ENCODE assay signal across 19 cellular contexts in the genomic region with DNA sequence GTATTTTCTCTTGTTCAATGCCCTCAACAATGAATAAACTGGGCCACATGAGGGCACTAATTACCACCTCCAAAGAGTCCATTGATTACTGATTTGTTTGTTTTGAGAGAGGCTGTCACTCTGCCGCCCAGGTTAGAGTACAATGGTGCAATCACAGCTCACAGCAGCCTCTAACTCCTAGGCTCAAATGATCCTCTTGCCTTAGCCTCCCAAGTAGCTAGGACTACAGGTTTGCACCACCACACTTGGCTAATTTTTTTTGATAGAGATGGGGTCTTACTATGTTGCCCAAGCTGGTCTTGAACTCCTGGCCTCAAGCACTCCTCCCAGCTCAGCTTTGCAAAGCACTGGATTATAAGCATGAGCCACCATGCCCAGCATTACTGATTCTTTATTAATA. TPM values are rescaled to one million over a fixed set of nuclear protein-coding genes. Genes with fewer than 3 reads are reported as not detected.
A peak's percentile ranks its signal among the peaks of the same experiment; 100 is the strongest.
DNase-seq lines count a peak whose midpoint lies in the region; ATAC-seq, FAIRE-seq and TF ChIP-seq lines count a peak whose summit lies in the region.
"Had no signal": no experiment of that assay in that cellular context is flagged by ENCODE, and none has a peak within 500 bp of the region (broad histone marks: within the 10 kb centered on the region; RNA-seq: fewer than 3 reads in every experiment).

No MANE protein-coding gene starts in this region.

- H3K4me3 Mint-ChIP-seq in neural crest cell = no peak overlapping the region
- no peak overlapping the region for H3K4me3 Mint-ChIP-seq in neural progenitor cell
- H3K4me3 Mint-ChIP-seq: B cell; CD4-positive, alpha-beta memory T cell had no signal

- TF ChIP-seq POLR2A in HCT116 (IDR thresholded peaks at IDR 0.05; ENCODE audit: borderline replicate concordance, extremely low read depth, insufficient read depth, insufficient read length) (no peak), breast epithelium (IDR thresholded peaks at IDR 0.05) (no peak)

- H3K9me3 ChIP-seq in HCT116 (ENCODE audit: control insufficient read depth in 1 of 2, insufficient read depth in 1 of 2, low read depth in 1 of 2, low read length in 2 of 2) (no peaks in the 10 kb centered on the region), PC-3 (ENCODE audit: low read length) (no peaks in the 10 kb centered on the region), pancreas (no peaks in the 10 kb centered on the region), breast epithelium (no peaks in the 10 kb centered on the region), neural progenitor cell (ENCODE audit: low read depth) (no peaks in the 10 kb centered on the region)

- no peaks in the 10 kb centered on the region for H3K27me3 ChIP-seq in HCT116 (ENCODE audit: insufficient read depth, low read length)
- H3K27me3 ChIP-seq in PC-3 (ENCODE audit: low read length) = no peaks in the 10 kb centered on the region
- no peaks in the 10 kb centered on the region for H3K27me3 ChIP-seq in pancreas
- H3K27me3 ChIP-seq in breast epithelium = no peaks in the 10 kb centered on the region
- no peaks in the 10 kb centered on the region for H3K27me3 ChIP-seq in neural progenitor cell

- H3K27ac Mint-ChIP-seq in neural crest cell (ENCODE audit: unreplicated experiment) (peak overlapping the region; percentile 57), neural progenitor cell (no peak overlapping the region)
- H3K27ac Mint-ChIP-seq: B cell had no signal

- H3K27me3 Mint-ChIP-seq in neural crest cell (ENCODE audit: low read depth) (no peaks in the 10 kb centered on the region), neural progenitor cell (ENCODE audit: insufficient read depth, low read depth) (no peaks in the 10 kb centered on the region)
- H3K27me3 Mint-ChIP-seq: B cell; CD4-positive, alpha-beta memory T cell had no signal

- H3K4me1 ChIP-seq in HCT116 (ENCODE audit: control insufficient read depth in 1 of 2, insufficient read depth in 2 of 2, low read length in 2 of 2) (no peaks in the 10 kb centered on the region), PC-3 (ENCODE audit: insufficient read depth, low read length) (peaks cover 9% of the 10 kb centered on the region; the same call in 1 of the 2 replicates), pancreas (peaks cover 0 to 4% (median 0%) of the 10 kb centered on the region in 3 donors), breast epithelium (no peaks in the 10 kb centered on the region), neural progenitor cell (no peaks in the 10 kb centered on the region)

- intact Hi-C loops in HCT116 (cut with micrococcal nuclease) = no loop called here
- intact Hi-C loops in PC-3 (cut with micrococcal nuclease) = no loop called here
- intact Hi-C loops in pancreas (cut with DNase I) = no loop called here
- intact Hi-C loops in breast epithelium (cut with DNase I; ENCODE audit: low total_unique reads) = no loop called here

- H3K36me3 ChIP-seq in HCT116 (ENCODE audit: control insufficient read depth in 1 of 2, insufficient read depth in 2 of 2, low read length in 2 of 2) = peaks cover 0 to 2% of the 10 kb centered on the region in 2 experiments; a peak in 1 of 4 replicates
- H3K36me3 ChIP-seq in PC-3 (ENCODE audit: low read depth, low read length) = no peaks in the 10 kb centered on the region; the same call in 1 of the 2 replicates
- peaks cover 0 to 6% (median 0%) of the 10 kb centered on the region in 3 donors for H3K36me3 ChIP-seq in pancreas
- peaks cover 5% of the 10 kb centered on the region for H3K36me3 ChIP-seq in breast epithelium
- no peaks in the 10 kb centered on the region for H3K36me3 ChIP-seq in neural progenitor cell

- H3K4me2 ChIP-seq in HCT116 (ENCODE audit: low read length) (no peak overlapping the region), PC-3 (ENCODE audit: low read length) (no peak overlapping the region), neural progenitor cell (no peak overlapping the region)

- WGBS in pancreas, 2 donors = 79 to 85% methylated on average over 1 of the region's 1 CpG

- no peak for FAIRE-seq in pancreas (lab: Jason Lieb, UNC)
- FAIRE-seq: G401.6, GM12892, H54, HTR-8/SVneo had no signal

- peak overlapping the region; percentile 68 for H3K27ac ChIP-seq in 22Rv1
- no peak overlapping the region for H3K27ac ChIP-seq in HCT116 (ENCODE audit: low read depth, low read length)
- no peak overlapping the region for H3K27ac ChIP-seq in PC-3 (ENCODE audit: low read length)
- H3K27ac ChIP-seq in pancreas = no peak overlapping the region
- H3K27ac ChIP-seq in breast epithelium = no peak overlapping the region
- H3K27ac ChIP-seq in neural progenitor cell = no peak overlapping the region
- H3K27ac ChIP-seq: GM23248 had no signal

- H3K36me3 Mint-ChIP-seq in neural crest cell (ENCODE audit: low read depth) (no peaks in the 10 kb centered on the region), neural progenitor cell (no peaks in the 10 kb centered on the region)

- peak; percentile 19; the same call in 1 of the 2 replicates for TF ChIP-seq RAD21 in HCT116 (IDR thresholded peaks at IDR 0.05; ENCODE audit: low read depth)

- H3K79me2 ChIP-seq in HCT116 (ENCODE audit: insufficient read depth, low read length) = no peaks in the 10 kb centered on the region
- no peaks in the 10 kb centered on the region for H3K79me2 ChIP-seq in PC-3 (ENCODE audit: low read length)
- no peaks in the 10 kb centered on the region for H3K79me2 ChIP-seq in neural progenitor cell (ENCODE audit: low read depth)

- no peaks in the 10 kb centered on the region for H4K20me1 ChIP-seq in HCT116 (ENCODE audit: insufficient read depth)
- no peaks in the 10 kb centered on the region for H4K20me1 ChIP-seq in PC-3 (ENCODE audit: low read length)
- H4K20me1 ChIP-seq in neural progenitor cell (ENCODE audit: low read depth) = no peaks in the 10 kb centered on the region

- no peak for DNase-seq in HCT116 (ENCODE audit: low read depth, low spot score)
- DNase-seq in PC-3 = no peak
- DNase-seq in neural crest cell (ENCODE audit: low read depth, low spot score) = no peak
- no peak for DNase-seq in pancreas
- DNase-seq in breast epithelium (ENCODE audit: low spot score in 2 of 2) = no peak
- DNase-seq in neural progenitor cell (ENCODE audit: low spot score) = no peak
- DNase-seq: ACHN; C1 segment of cervical spinal cord; CD4-positive, alpha-beta memory T cell; DMS79; EL; GM23248 had no signal

- H3K9ac ChIP-seq in HCT116 (ENCODE audit: low read length) = no peak overlapping the region
- no peak overlapping the region for H3K9ac ChIP-seq in PC-3 (ENCODE audit: low read length)
- H3K9ac ChIP-seq in neural progenitor cell = no peak overlapping the region
- H3K9ac ChIP-seq: GM23248 had no signal

- H3K9me2 ChIP-seq in HCT116 (ENCODE audit: insufficient read depth) (no peaks in the 10 kb centered on the region), PC-3 (replicated peaks; ENCODE audit: low read length) (no peaks in the 10 kb centered on the region)

- BruUV-seq in HCT116 (replicated peaks; lab: Mats Ljungman, UMichigan) = no TSS peak
- no TSS peak for BruUV-seq in PC-3 (replicated peaks; lab: Mats Ljungman, UMichigan)

- H3K9me3 Mint-ChIP-seq in neural crest cell (no peaks in the 10 kb centered on the region), neural progenitor cell (no peaks in the 10 kb centered on the region)

- POLR2A ChIA-PET in HCT116 (lab: Charles Lee) = no interaction called here
- POLR2A ChIA-PET in PC-3 (lab: Charles Lee; ENCODE audit: unreplicated experiment) = no interaction called here

- no peaks in the 10 kb centered on the region for H3K4me1 Mint-ChIP-seq in neural crest cell
- no peaks in the 10 kb centered on the region for H3K4me1 Mint-ChIP-seq in neural progenitor cell

- RAD21 ChIA-PET in HCT116 (lab: Charles Lee; ENCODE audit: low non-redundant PET in 1 of 2, low total read pairs in 2 of 2, uncharacterized antibody in 2 of 2, unreplicated experiment in 2 of 2) = no interaction called here

- no peaks in the 10 kb centered on the region for H3F3A ChIP-seq in PC-3 (ENCODE audit: low read length, unreplicated experiment)
- H3F3A ChIP-seq in neural progenitor cell (ENCODE audit: low read depth) = no peaks in the 10 kb centered on the region

- CTCF ChIA-PET in HCT116 (lab: Charles Lee) = no interaction called here
- CTCF ChIA-PET in PC-3 (lab: Charles Lee) = no interaction called here

- no peak for ATAC-seq in HCT116
- no peak for ATAC-seq in PC-3
- no peak for ATAC-seq in pancreas

- H3K4me3 ChIP-seq in HCT116 (replicated peaks in 1 of 2; ENCODE audit: low read depth in 1 of 2, low read length in 2 of 2) = no peak overlapping the region
- H3K4me3 ChIP-seq in PC-3 (ENCODE audit: low read length) = no peak overlapping the region
- no peak overlapping the region for H3K4me3 ChIP-seq in pancreas
- H3K4me3 ChIP-seq in breast epithelium = no peak overlapping the region
- no peak overlapping the region for H3K4me3 ChIP-seq in neural progenitor cell
- H3K4me3 ChIP-seq: GM23248 had no signal

- peak; percentile 39 for TF ChIP-seq CTCF in 22Rv1 (IDR thresholded peaks at IDR 0.05)
- 0 out of 6 replicates have a peak, but pooled peaks of 1 of the 3 experiments have one; percentile 4 for TF ChIP-seq CTCF in HCT116 (IDR thresholded peaks at IDR 0.05 in 2 of 3, conservative IDR thresholded peaks at IDR 0.05 in 1 of 3; ENCODE audit: borderline replicate concordance in 1 of 3, insufficient read depth in 1 of 3, low read depth in 2 of 3, low read length in 2 of 3)
- TF ChIP-seq CTCF in PC-3 (conservative IDR thresholded peaks at IDR 0.05; ENCODE audit: low read depth, low read length) = peak; percentile 18; the same call in 1 of the 2 replicates
- no peak for TF ChIP-seq CTCF in neural crest cell (conservative IDR thresholded peaks at IDR 0.05)
- TF ChIP-seq CTCF in pancreas (IDR thresholded peaks at IDR 0.05) = no peak
- no peak for TF ChIP-seq CTCF in breast epithelium (IDR thresholded peaks at IDR 0.05)
- TF ChIP-seq CTCF in neural progenitor cell (IDR thresholded peaks at IDR 0.05) = no peak

- H2AFZ ChIP-seq in HCT116 (ENCODE audit: low read depth, low read length, poor library complexity, severe bottlenecking) (no peak overlapping the region), PC-3 (ENCODE audit: low read length) (no peak overlapping the region), neural progenitor cell (replicated peaks) (no peak overlapping the region)
- H2AFZ ChIP-seq: GM23248 had no signal

TF ChIP-seq in HCT116, 20 proteins besides CTCF, POLR2A, EP300 and RAD21 (continues in another document):
- no peak for TF ChIP-seq ZFX (IDR thresholded peaks at IDR 0.05)
- no peak for TF ChIP-seq TCF7L2 (IDR thresholded peaks at IDR 0.05; ENCODE audit: borderline replicate concordance, extremely low read depth, insufficient read depth, insufficient read length)
- no peak for TF ChIP-seq SP1 (IDR thresholded peaks at IDR 0.05; ENCODE audit: low read depth)
- TF ChIP-seq CEBPB (IDR thresholded peaks at IDR 0.05; ENCODE audit: low read depth) = no peak

RNA-seq across cellular contexts. Expression of a gene that starts 28.3 kb away (rescaled TPM):
- total RNA-seq in HCT116 (2021; ENCODE audit: unreplicated experiment) (not detected), PC-3 (2014; rRNA removed) (not detected in 2 replicates), neural crest cell (0.36 TPM in 1 of 2 replicates, not detected in the other), pancreas (under 1 TPM in 3 of 6 donors, not detected in 3; 0.06 to 0.25 (median 0.15) TPM), breast epithelium (under 1 TPM in 2 of 3 donors, not detected in 1; 0.16 to 0.33 TPM), neural progenitor cell (ENCODE audit: low replicate concordance) (0.03 and 0.04 TPM in 2 replicates)
- polyA plus RNA-seq in HCT116 (2012) = 0.07 TPM in 1 of 2 replicates, not detected in the other
- polyA plus RNA-seq in pancreas = under 1 TPM; 0.30 to 0.31 TPM
- total RNA-seq: A172, GM23248 had no signal

Comparison
In these comparisons a context has a peak if more than half of its experiments do, and no peak if none do; other contexts are left out.
1. CTCF ChIP-seq: peak in 22Rv1 (single experiment) and PC-3 (single experiment); none in neural crest cell (single experiment), pancreas (0 of 4), breast epithelium (0 of 3) and neural progenitor cell (single experiment).